In genomic region chr7:41911792-41912191, GRCh38 we compare ENCODE assay signal across 14 cellular contexts.
DNase-seq lines count a peak whose midpoint lies in the region; ATAC-seq, FAIRE-seq and TF ChIP-seq lines count a peak whose summit lies in the region.
"Had no signal": no experiment of that assay in that cellular context is flagged by ENCODE, and none has a peak within 500 bp of the region (broad histone marks: within the 10 kb centered on the region; RNA-seq: fewer than 3 reads in every experiment).

No MANE protein-coding gene starts in this region.

- H3K9me3 ChIP-seq in astrocyte (ENCODE audit: insufficient read depth, low read depth, low read length) (no peaks in the 10 kb centered on the region), body of pancreas (no peaks in the 10 kb centered on the region)
- H3K9me3 ChIP-seq: vagina had no signal

- peaks cover 30% of the 10 kb centered on the region for H3K4me1 Mint-ChIP-seq in astrocyte (ENCODE audit: low read depth, unreplicated experiment)
- H3K4me1 Mint-ChIP-seq in activated CD4-positive, alpha-beta T cell treated with anti-CD3 and anti-CD28 coated beads, Interleukin-2, amount 10 ng/mL, durations not matched to agents 24 days and 14 days, result no peaks in the 10 kb centered on the region

- no peak overlapping the region for H3K4me3 Mint-ChIP-seq in astrocyte (ENCODE audit: unreplicated experiment)
- no peak overlapping the region for H3K4me3 Mint-ChIP-seq in activated CD4-positive, alpha-beta T cell treated with anti-CD3 and anti-CD28 coated beads, Interleukin-2, amount 10 ng/mL, durations not matched to agents 24 days and 14 days

- no peaks in the 10 kb centered on the region for H3K36me3 Mint-ChIP-seq in astrocyte (ENCODE audit: low read depth, unreplicated experiment)
- H3K36me3 Mint-ChIP-seq in activated CD4-positive, alpha-beta T cell treated with anti-CD3 and anti-CD28 coated beads, Interleukin-2, amount 10 ng/mL, durations not matched to agents 24 days and 14 days (ENCODE audit: low read depth), result no peaks in the 10 kb centered on the region

- DNase-seq in GM04504 (ENCODE audit: low read depth) (peak; percentile 57), astrocyte (ENCODE audit: low read depth) (peak; percentile 95), kidney glomerular epithelial cell (lab: John Stamatoyannopoulos, UW) (peak; percentile 87), NCI-H2029 treated with DMSO at 0.1 percent for 48 hours (lab: John Stamatoyannopoulos, UW) (no peak), islet precursor cell (no peak), body of pancreas (no peak)
- DNase-seq in activated CD4-positive, alpha-beta T cell treated with anti-CD3 and anti-CD28 coated beads, Interleukin-2, amount 10 ng/mL, durations not matched to agents 24 days and 14 days, result no peak
- DNase-seq: activated CD4-positive, alpha-beta T cell treated with anti-CD3 and anti-CD28 coated beads, Interleukin-2, amount 50 U/mL, for 48 hours; AML-193; hippocampal formation; MV-4-11 had no signal

- peaks cover 4% of the 10 kb centered on the region for H3K9me3 Mint-ChIP-seq in astrocyte (ENCODE audit: unreplicated experiment)
- H3K9me3 Mint-ChIP-seq in activated CD4-positive, alpha-beta T cell treated with anti-CD3 and anti-CD28 coated beads, Interleukin-2, amount 10 ng/mL, durations not matched to agents 24 days and 14 days, result peaks cover 4% of the 10 kb centered on the region

- TF ChIP-seq POLR2A in body of pancreas (IDR thresholded peaks at IDR 0.05), result no peak

- H3K79me2 ChIP-seq in ACC112 (ENCODE audit: control insufficient read depth, insufficient read depth, low read length, unreplicated experiment) (no peaks in the 10 kb centered on the region), astrocyte (ENCODE audit: insufficient read depth, low read length) (no peaks in the 10 kb centered on the region)

- H2AFZ ChIP-seq in ACC112 (ENCODE audit: low read length, unreplicated experiment), result peak overlapping the region; percentile 44
- no peak overlapping the region for H2AFZ ChIP-seq in astrocyte (ENCODE audit: low read depth, low read length)

- no peaks in the 10 kb centered on the region for H3K36me3 ChIP-seq in ACC112 (ENCODE audit: insufficient read depth, low read length)
- H3K36me3 ChIP-seq in astrocyte (ENCODE audit: insufficient read depth, low read length), result no peaks in the 10 kb centered on the region
- H3K36me3 ChIP-seq in body of pancreas (replicated peaks in 1 of 2; ENCODE audit: insufficient read depth in 1 of 2, low read depth in 2 of 2), result no peaks in the 10 kb centered on the region
- H3K36me3 ChIP-seq: cardiac muscle cell, vagina had no signal

- peak overlapping the region; percentile 72 for H3K27ac ChIP-seq in ACC112 (ENCODE audit: low read depth, low read length)
- peak overlapping the region; percentile 99 for H3K27ac ChIP-seq in astrocyte (ENCODE audit: low read depth, low read length)
- H3K27ac ChIP-seq in body of pancreas, result no peak overlapping the region
- H3K27ac ChIP-seq: cardiac muscle cell, vagina had no signal

- no peaks in the 10 kb centered on the region for H3K27me3 Mint-ChIP-seq in astrocyte (ENCODE audit: low read depth, unreplicated experiment)
- peaks cover 14% of the 10 kb centered on the region for H3K27me3 Mint-ChIP-seq in activated CD4-positive, alpha-beta T cell treated with anti-CD3 and anti-CD28 coated beads, Interleukin-2, amount 10 ng/mL, durations not matched to agents 24 days and 14 days

- peak overlapping the region; percentile 15 for H3K27ac Mint-ChIP-seq in astrocyte (ENCODE audit: unreplicated experiment)
- H3K27ac Mint-ChIP-seq in activated CD4-positive, alpha-beta T cell treated with anti-CD3 and anti-CD28 coated beads, Interleukin-2, amount 10 ng/mL, durations not matched to agents 24 days and 14 days, result no peak overlapping the region

- peak overlapping the region; percentile 56 for H3K4me2 ChIP-seq in astrocyte (ENCODE audit: low read length)

- no peak for ATAC-seq in body of pancreas

- H3K4me1 ChIP-seq in ACC112 (ENCODE audit: control insufficient read depth, insufficient read depth, low read length, unreplicated experiment), result peaks cover 34% of the 10 kb centered on the region
- H3K4me1 ChIP-seq in astrocyte (ENCODE audit: insufficient read depth, low read length), result peaks cover 38% of the 10 kb centered on the region
- H3K4me1 ChIP-seq in body of pancreas, result no peaks in the 10 kb centered on the region

- 66 to 79% methylated on average over 2 of the region's 2 CpGs for WGBS in body of pancreas, 2 donors

- H3K4me3 ChIP-seq in ACC112 (ENCODE audit: low read depth, low read length) (no peak overlapping the region), astrocyte (ENCODE audit: insufficient read depth, low read depth, low read length) (no peak overlapping the region), body of pancreas (no peak overlapping the region)
- H3K4me3 ChIP-seq: cardiac muscle cell, vagina had no signal

- peak overlapping the region; percentile 85 for H3K9ac ChIP-seq in astrocyte (ENCODE audit: low read length)

- no peaks in the 10 kb centered on the region for H4K20me1 ChIP-seq in astrocyte (ENCODE audit: insufficient read depth, low read length)

- peak; percentile 96 for FAIRE-seq in astrocyte (lab: Jason Lieb, UNC)

- intact Hi-C loops in activated CD4-positive, alpha-beta T cell treated with anti-CD3 and anti-CD28 coated beads, Interleukin-2, amount 10 ng/mL, durations not matched to agents 24 days and 14 days (cut with micrococcal nuclease), result no loop called here
- intact Hi-C loops in body of pancreas (cut with DNase I), result no loop called here

- TF ChIP-seq CTCF in astrocyte (IDR thresholded peaks at IDR 0.05; ENCODE audit: insufficient read depth, low read depth, low read length) (no peak), body of pancreas (IDR thresholded peaks at IDR 0.05) (no peak)

- H3K27me3 ChIP-seq in ACC112 (ENCODE audit: insufficient read depth, low read length) (no peaks in the 10 kb centered on the region), astrocyte (ENCODE audit: insufficient read depth, low read length) (no peaks in the 10 kb centered on the region), body of pancreas (no peaks in the 10 kb centered on the region)
- H3K27me3 ChIP-seq: cardiac muscle cell, vagina had no signal

Comparison
In these comparisons a context has a peak if more than half of its experiments do, and no peak if none do; other contexts are left out.
1. H3K27ac ChIP-seq: peak in ACC112 (single experiment) and astrocyte (single experiment); none in body of pancreas (0 of 4).
2. DNase-seq: peak in GM04504 (single experiment), astrocyte (single experiment) and kidney glomerular epithelial cell (single experiment); none in NCI-H2029 treated with DMSO at 0.1 percent for 48 hours (single experiment), activated CD4-positive, alpha-beta T cell treated with anti-CD3 and anti-CD28 coated beads, Interleukin-2, amount 10 ng/mL, durations not matched to agents 24 days and 14 days (single experiment), islet precursor cell (single experiment) and body of pancreas (0 of 4).